In the genomic region with DNA sequence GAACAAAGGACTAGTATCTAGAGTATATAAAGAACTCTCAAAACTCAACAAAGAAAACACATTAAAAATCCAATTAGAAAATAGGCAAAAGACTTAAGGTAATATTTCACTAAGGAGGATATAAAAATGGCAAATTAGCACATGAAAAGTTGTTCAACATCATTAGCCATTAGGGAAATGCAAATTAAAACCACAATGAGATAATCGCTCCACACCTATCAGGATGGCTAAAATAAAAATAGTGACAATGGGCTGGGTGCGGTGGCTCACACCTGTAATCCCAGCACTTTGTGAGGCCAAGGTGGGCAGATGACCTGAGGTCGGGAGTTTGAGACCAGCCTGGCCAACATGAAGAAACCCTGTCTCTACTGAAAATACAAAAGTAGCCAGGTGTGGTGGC, we compare ENCODE assay signal across 5 cellular contexts. TPM values are rescaled to one million over a fixed set of nuclear protein-coding genes. Genes with fewer than 3 reads are reported as not detected.
"Had no signal": no experiment of that assay in that cellular context is flagged by ENCODE, and none has a peak within 500 bp of the region (broad histone marks: within the 10 kb centered on the region; RNA-seq: fewer than 3 reads in every experiment).

No MANE protein-coding gene starts in this region.

RNA-seq across cellular contexts. Expression of a gene that starts 27.0 kb away (rescaled TPM):
- total RNA-seq: hepatocyte, mesothelial cell of epicardium had no signal

RNA-seq across cellular contexts. Expression of a gene that starts 59.9 kb away (rescaled TPM):
- total RNA-seq: endothelial cell of umbilical vein, mammary epithelial cell, mesothelial cell of epicardium, myocyte had no signal
